8 cellular contexts compared by ENCODE assay signal in genomic region chr2:81002906-81003305, GRCh38.
"Had no signal": no experiment of that assay in that cellular context is flagged by ENCODE, and none has a peak within 500 bp of the region (broad histone marks: within the 10 kb centered on the region; RNA-seq: fewer than 3 reads in every experiment).

No MANE protein-coding gene starts in this region.

- ATAC-seq: GM23338 had no signal

- DNase-seq: H9, HCEC 1CT, HFFc6, KG1 had no signal

- H3K4me3 ChIP-seq: GM23338 had no signal

- H3K4me2 ChIP-seq: GM23338 had no signal

- FAIRE-seq: H1, H54, HTR-8/SVneo had no signal

- H2AFZ ChIP-seq: GM23338 had no signal
